In genomic region chr5:148248894-148249293, GRCh38 we compare ENCODE assay signal across 36 cellular contexts. TPM values are rescaled to one million over a fixed set of nuclear protein-coding genes. Genes with fewer than 3 reads are reported as not detected.
"Had no signal": no experiment of that assay in that cellular context is flagged by ENCODE, and none has a peak within 500 bp of the region (broad histone marks: within the 10 kb centered on the region; RNA-seq: fewer than 3 reads in every experiment).

No MANE protein-coding gene starts in this region.

- FAIRE-seq: islet of Langerhans had no signal

- ATAC-seq: foreskin keratinocyte; heart right ventricle; left cardiac atrium; left lung; naive thymus-derived CD8-positive, alpha-beta T cell; right cardiac atrium; stimulated activated effector memory CD8-positive, alpha-beta T cell treated with anti-CD3 and anti-CD28 coated beads, Interleukin-12 subunit alpha, Interleukin-12 subunit beta, amount 100 ng/mL, for 72 hours had no signal

- H3K36me3 Mint-ChIP-seq: naive thymus-derived CD8-positive, alpha-beta T cell; stimulated activated effector memory CD8-positive, alpha-beta T cell treated with anti-CD3 and anti-CD28 coated beads, Interleukin-12 subunit alpha, Interleukin-12 subunit beta, amount 100 ng/mL, for 72 hours; type B pancreatic cell had no signal

- H3K27me3 ChIP-seq: foreskin keratinocyte, heart right ventricle, left lung, sigmoid colon, stomach, testis, tibial artery had no signal

- H3K27ac Mint-ChIP-seq: nephron progenitor cell; stimulated activated effector memory CD8-positive, alpha-beta T cell treated with anti-CD3 and anti-CD28 coated beads, Interleukin-12 subunit alpha, Interleukin-12 subunit beta, amount 100 ng/mL, for 72 hours; type B pancreatic cell had no signal

- H3K9me3 Mint-ChIP-seq: stimulated activated effector memory CD8-positive, alpha-beta T cell treated with anti-CD3 and anti-CD28 coated beads, Interleukin-12 subunit alpha, Interleukin-12 subunit beta, amount 100 ng/mL, for 72 hours had no signal

- H3K4me1 Mint-ChIP-seq: naive thymus-derived CD8-positive, alpha-beta T cell; nephron progenitor cell; stimulated activated effector memory CD8-positive, alpha-beta T cell treated with anti-CD3 and anti-CD28 coated beads, Interleukin-12 subunit alpha, Interleukin-12 subunit beta, amount 100 ng/mL, for 72 hours had no signal

- H3K4me1 ChIP-seq: foreskin keratinocyte, heart right ventricle, left lung, prostate gland, sigmoid colon, stomach, testis, tibial artery had no signal

- DNase-seq: dermis blood vessel endothelial cell; effector memory CD4-positive, alpha-beta T cell; glutamatergic neuron; heart right ventricle; hippocampal formation; left cardiac atrium; left lung; mesendoderm; midbrain; naive thymus-derived CD8-positive, alpha-beta T cell; nephron progenitor cell; nucleus accumbens; right cardiac atrium; sigmoid colon; stimulated activated CD4-positive, alpha-beta T cell treated with anti-CD3 and anti-CD28 coated beads, Interleukin-2, amount 100 ng/mL, for 24 hours; stimulated activated CD4-positive, alpha-beta T cell treated with anti-CD3 and anti-CD28 coated beads, Interleukin-4, amount 100 ng/mL, for 24 hours; stimulated activated naive CD4-positive, alpha-beta T cell treated with Interleukin-2 at 50 U/mL for 16 hours; stomach; testis; tibial artery had no signal

- H3K4me3 Mint-ChIP-seq: naive thymus-derived CD8-positive, alpha-beta T cell; nephron progenitor cell; stimulated activated effector memory CD8-positive, alpha-beta T cell treated with anti-CD3 and anti-CD28 coated beads, Interleukin-12 subunit alpha, Interleukin-12 subunit beta, amount 100 ng/mL, for 72 hours; type B pancreatic cell had no signal

- H3K27ac ChIP-seq: coronary artery, foreskin keratinocyte, heart right ventricle, left lung, prostate gland, sigmoid colon, stomach, testis, tibial artery had no signal

- H3K36me3 ChIP-seq: heart right ventricle, left lung, prostate gland, sigmoid colon, stomach, tibial artery had no signal

- H3K9me3 ChIP-seq: prostate gland, sigmoid colon, testis had no signal

- H3K4me3 ChIP-seq: coronary artery, heart right ventricle, left lung, prostate gland, sigmoid colon, stomach, testis, tibial artery had no signal

RNA-seq across cellular contexts. Expression of gene MARCOL, which starts 10.6 kb away (rescaled TPM):
- total RNA-seq: dermis blood vessel endothelial cell; esophagus mucosa; fibroblast of lung; foreskin keratinocyte; heart right ventricle; kidney epithelial cell; left cardiac atrium; left lung; lower leg skin; lung microvascular endothelial cell; mucosa of gallbladder; naive thymus-derived CD8-positive, alpha-beta T cell; osteocyte; prostate gland; right cardiac atrium; skeletal muscle tissue; stomach; subcutaneous adipose tissue; testis; urinary bladder had no signal
- polyA plus RNA-seq: fibroblast of lung; foreskin keratinocyte; heart right ventricle; naive thymus-derived CD8-positive, alpha-beta T cell; right cardiac atrium; sigmoid colon; stomach; urinary bladder had no signal

RNA-seq across cellular contexts. Expression of gene SPINK13, which starts 19.7 kb away (rescaled TPM):
- total RNA-seq: dermis blood vessel endothelial cell; esophagus mucosa; fibroblast of lung; foreskin keratinocyte; heart right ventricle; kidney epithelial cell; left cardiac atrium; left lung; lower leg skin; lung microvascular endothelial cell; mucosa of gallbladder; naive thymus-derived CD8-positive, alpha-beta T cell; osteocyte; prostate gland; right cardiac atrium; skeletal muscle tissue; urinary bladder had no signal
- polyA plus RNA-seq: fibroblast of lung; foreskin keratinocyte; naive thymus-derived CD8-positive, alpha-beta T cell; urinary bladder had no signal

RNA-seq across cellular contexts. Expression of gene SPINK6, which starts 46.1 kb away (rescaled TPM):
- total RNA-seq: dermis blood vessel endothelial cell; fibroblast of lung; heart right ventricle; kidney epithelial cell; left cardiac atrium; lung microvascular endothelial cell; mucosa of gallbladder; naive thymus-derived CD8-positive, alpha-beta T cell; osteocyte; prostate gland; right cardiac atrium; skeletal muscle tissue; stomach; subcutaneous adipose tissue; testis; urinary bladder had no signal
- polyA plus RNA-seq: fibroblast of lung; heart right ventricle; naive thymus-derived CD8-positive, alpha-beta T cell; right cardiac atrium; stomach; urinary bladder had no signal
